In the genomic region with DNA sequence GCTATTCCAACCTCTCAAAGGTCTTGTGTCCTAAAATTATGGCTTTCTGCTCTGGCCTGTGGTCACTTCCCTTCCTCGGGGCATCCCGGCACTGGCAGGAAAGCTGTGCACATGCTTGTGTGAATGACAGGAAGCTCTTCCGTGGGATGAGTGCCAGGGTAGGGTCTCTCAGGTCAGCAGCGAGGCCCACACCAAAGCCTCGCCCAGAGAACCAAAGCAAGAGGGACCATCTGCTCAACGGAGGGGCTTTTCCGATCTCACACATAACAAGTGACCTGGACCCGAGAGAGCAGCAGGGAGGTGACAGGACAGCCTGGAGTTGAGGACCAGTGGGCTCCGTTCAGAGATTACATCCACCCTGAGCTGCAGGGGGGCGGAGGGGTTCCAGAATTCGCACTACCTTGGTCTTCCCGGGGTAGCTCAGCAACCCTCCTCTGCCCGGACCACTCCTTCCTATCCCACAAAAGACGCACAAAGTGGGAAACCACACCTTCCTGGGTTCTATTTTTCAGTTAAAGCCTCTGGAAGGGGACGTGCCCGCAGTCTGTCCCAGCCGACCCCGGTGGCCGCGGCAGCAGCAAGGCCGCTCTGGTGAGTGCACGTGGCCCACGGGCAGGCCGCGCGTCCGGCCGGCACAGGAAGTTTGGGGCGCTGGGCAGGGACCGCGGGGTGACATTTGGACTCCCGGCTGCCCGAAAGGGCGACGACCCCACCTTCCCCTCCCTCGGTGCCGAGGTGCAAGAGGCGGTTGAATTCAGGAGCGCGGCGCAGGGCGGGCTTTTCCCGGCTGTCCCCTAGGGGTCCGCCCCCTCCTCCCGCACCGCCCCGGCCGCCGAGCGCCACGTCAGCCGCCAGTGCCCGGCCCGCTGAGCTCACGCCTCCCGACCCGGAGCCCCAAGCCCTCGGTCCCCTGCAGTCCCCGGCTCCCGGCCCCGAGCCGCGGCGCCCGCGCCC, we compare ENCODE assay signal across 8 cellular contexts. TPM values are rescaled to one million over a fixed set of nuclear protein-coding genes. Genes with fewer than 3 reads are reported as not detected.
A peak's percentile ranks its signal among the peaks of the same experiment; 100 is the strongest.
DNase-seq lines count a peak whose midpoint lies in the region; ATAC-seq and TF ChIP-seq lines count a peak whose summit lies in the region.

No MANE protein-coding gene starts in this region.

- 4% methylated on average over 20 of the region's 66 CpGs for WGBS in right lobe of liver (ENCODE audit: insufficient coverage, low coverage, low lambda C conversion rate, missing lambda C conversion rate)

- intact Hi-C loops in dendritic cell treated with granulocyte-macrophage colony-stimulating factor and Interleukin-4, amounts not matched to agents 40 ng/mL and 50 ng/mL, for 4 days (cut with micrococcal nuclease) = loop anchor here (5.0 kb wide), 1 partner anchor 153 kb away; the partner anchor contains the start of gene BLOC1S5
- intact Hi-C loops in right lobe of liver (cut with DNase I) = no loop called here

- no peaks in the 10 kb centered on the region for H3K9me3 ChIP-seq in right lobe of liver

- H3K27me3 Mint-ChIP-seq in dendritic cell treated with granulocyte-macrophage colony-stimulating factor and Interleukin-4, amounts not matched to agents 40 ng/mL and 50 ng/mL, for 4 days = peaks cover 3% of the 10 kb centered on the region

- H3K4me1 Mint-ChIP-seq in dendritic cell treated with granulocyte-macrophage colony-stimulating factor and Interleukin-4, amounts not matched to agents 40 ng/mL and 50 ng/mL, for 4 days (ENCODE audit: low read depth) = peaks cover 19% of the 10 kb centered on the region

- no peaks in the 10 kb centered on the region for H3K36me3 ChIP-seq in right lobe of liver

- TF ChIP-seq CTCF in VCaP (conservative IDR thresholded peaks at IDR 0.05) = no peak
- no peak for TF ChIP-seq CTCF in right lobe of liver (IDR thresholded peaks at IDR 0.05)

- no peaks in the 10 kb centered on the region for H3K27me3 ChIP-seq in right lobe of liver

- no peaks in the 10 kb centered on the region for H3K9me3 Mint-ChIP-seq in dendritic cell treated with granulocyte-macrophage colony-stimulating factor and Interleukin-4, amounts not matched to agents 40 ng/mL and 50 ng/mL, for 4 days

- DNase-seq in DMS 273 treated with DMSO at 0.1 percent for 48 hours (lab: John Stamatoyannopoulos, UW) = peak; percentile 16
- peak; percentile 62 for DNase-seq in HuH-7 (ENCODE audit: low spot score)
- peak; percentile 91 to 94 (median 93) for DNase-seq in right lobe of liver
- peak; percentile 40 for DNase-seq in stimulated activated CD8-positive, alpha-beta memory T cell treated with anti-CD3 and anti-CD28 coated beads, Interleukin-12 subunit alpha, Interleukin-12 subunit beta, amount 100 ng/mL, for 4 hours (ENCODE audit: low read depth)
- DNase-seq in NCI-H1048 (lab: John Stamatoyannopoulos, UW) = no peak

- H3K36me3 Mint-ChIP-seq in dendritic cell treated with granulocyte-macrophage colony-stimulating factor and Interleukin-4, amounts not matched to agents 40 ng/mL and 50 ng/mL, for 4 days (ENCODE audit: low read depth) = peaks cover 6% of the 10 kb centered on the region

- peak overlapping the region; percentile 50 to 75 (median 73) for H3K4me3 ChIP-seq in right lobe of liver

- TF ChIP-seq POLR2A in right lobe of liver (IDR thresholded peaks at IDR 0.05) = no peak

- H3K27ac ChIP-seq in VCaP (peak overlapping the region; percentile 58), right lobe of liver (peak overlapping the region; percentile 66 to 78 (median 75))

- peaks cover 0 to 46% (median 12%) of the 10 kb centered on the region in 4 donors for H3K4me1 ChIP-seq in right lobe of liver

- peak; percentile 30 for ATAC-seq in GM21423 (IDR thresholded peaks at IDR 0.05; ENCODE audit: unreplicated experiment)
- ATAC-seq in right lobe of liver = peak; percentile 80 to 92 (median 83)

- H3K4me3 Mint-ChIP-seq in dendritic cell treated with granulocyte-macrophage colony-stimulating factor and Interleukin-4, amounts not matched to agents 40 ng/mL and 50 ng/mL, for 4 days = peak overlapping the region; percentile 85

- H3K27ac Mint-ChIP-seq in dendritic cell treated with granulocyte-macrophage colony-stimulating factor and Interleukin-4, amounts not matched to agents 40 ng/mL and 50 ng/mL, for 4 days = peak overlapping the region; percentile 79

RNA-seq across cellular contexts. Expression of gene TXNDC5, which starts 1.0 kb away (rescaled TPM):
- total RNA-seq in right lobe of liver = 100 to 1,000 TPM in 5 of 6 experiments, 10 to 100 TPM in 1; 87.9 to 187 (median 133) TPM
